7 cellular contexts compared by ENCODE assay signal in genomic region chrX:47581731-47582647, GRCh38. TPM values are rescaled to one million over a fixed set of nuclear protein-coding genes. Genes with fewer than 3 reads are reported as not detected.
DNase-seq lines count a peak whose midpoint lies in the region; ATAC-seq lines count a peak whose summit lies in the region.

Gene TIMP1, plus strand, starts transcription at chrX:47582436. Its CDS starts 980 bp downstream, at chrX:47583416.

- DNase-seq in NT2/D1 (ENCODE audit: low read depth, low spot score) (peak; percentile 73), activated T-cell treated with anti-CD3 and anti-CD28 coated beads for 1 hour (ENCODE audit: low read depth) (peak; percentile 69), epidermal melanocyte (ENCODE audit: insufficient read length, low spot score) (peak; percentile 80)
- peak; percentile 69 to 73 for DNase-seq in stimulated activated CD8-positive, alpha-beta memory T cell treated with anti-CD3 and anti-CD28 coated beads, Interleukin-2, amount 100 ng/mL, for 48 hours (ENCODE audit: low read depth in 2 of 2)

- peaks cover 34% of the 10 kb centered on the region for H3K36me3 ChIP-seq in NT2/D1 (ENCODE audit: insufficient read depth, insufficient read length, low read length)

- peaks cover 17% of the 10 kb centered on the region for H3K4me1 ChIP-seq in NT2/D1 (ENCODE audit: insufficient read depth, insufficient read length)
- peaks cover 26% of the 10 kb centered on the region for H3K4me1 ChIP-seq in mononuclear cell (ENCODE audit: insufficient read depth, low read length)

- H3K9me3 ChIP-seq in NT2/D1 (ENCODE audit: insufficient read depth, low read length) (no peaks in the 10 kb centered on the region), mononuclear cell (ENCODE audit: low read depth, low read length) (no peaks in the 10 kb centered on the region)

- ATAC-seq in GM18868 (IDR thresholded peaks at IDR 0.05; ENCODE audit: unreplicated experiment) (peak; percentile 94), HG03064 (IDR thresholded peaks at IDR 0.05; ENCODE audit: low read depth, unreplicated experiment) (peak; percentile 70)

- no peaks in the 10 kb centered on the region for H3K27me3 ChIP-seq in NT2/D1 (ENCODE audit: insufficient read depth, insufficient read length)
- no peaks in the 10 kb centered on the region for H3K27me3 ChIP-seq in mononuclear cell (ENCODE audit: insufficient read depth, low read length)

- peak within 1 kb of the TSS; percentile 88 for H3K4me3 ChIP-seq in NT2/D1 (ENCODE audit: insufficient read length, low read depth)
- H3K4me3 ChIP-seq in mononuclear cell (ENCODE audit: low read length): peak within 1 kb of the TSS; percentile 42

- peak within 1 kb of the TSS; percentile 88 for H3K9ac ChIP-seq in NT2/D1 (ENCODE audit: insufficient read length, low read depth)

RNA-seq across cellular contexts. Expression of gene TIMP1, which starts in this region (rescaled TPM):
- 70.5 TPM for total RNA-seq in mononuclear cell

Comparison
In these comparisons a context has a peak if more than half of its experiments do, and no peak if none do; other contexts are left out.
1. Peak in every context shown above with its lines: DNase-seq, ATAC-seq and H3K4me3 ChIP-seq.